9 cellular contexts compared by ENCODE assay signal in genomic region chr11:6607190-6607635, GRCh38. TPM values are rescaled to one million over a fixed set of nuclear protein-coding genes. Genes with fewer than 3 reads are reported as not detected.
A peak's percentile ranks its signal among the peaks of the same experiment; 100 is the strongest.
DNase-seq lines count a peak whose midpoint lies in the region; ATAC-seq and TF ChIP-seq lines count a peak whose summit lies in the region.
"Had no signal": no experiment of that assay in that cellular context is flagged by ENCODE, and none has a peak within 500 bp of the region (broad histone marks: within the 10 kb centered on the region; RNA-seq: fewer than 3 reads in every experiment).

No MANE protein-coding gene starts in this region.

- peaks cover 75% of the 10 kb centered on the region for H3K4me1 ChIP-seq in CD4-positive, CD25-positive, alpha-beta regulatory T cell (ENCODE audit: control insufficient read depth, insufficient read depth, low read length, poor library complexity, severe bottlenecking)
- peaks cover 51% of the 10 kb centered on the region for H3K4me1 ChIP-seq in OCI-LY7 (ENCODE audit: insufficient read depth, low read length, poor library complexity, severe bottlenecking)
- peaks cover 67 to 68% of the 10 kb centered on the region in 2 experiments for H3K4me1 ChIP-seq in neutrophil (ENCODE audit: control insufficient read depth in 1 of 2, insufficient read depth in 1 of 2, low read depth in 1 of 2, low read length in 1 of 2)

- TF ChIP-seq CTCF in OCI-LY7 (conservative IDR thresholded peaks at IDR 0.05; ENCODE audit: low read length) (no peak), neutrophil (IDR thresholded peaks at IDR 0.05) (no peak)

- H3K9me3 Mint-ChIP-seq in CD4-positive, CD25-positive, alpha-beta regulatory T cell, result no peaks in the 10 kb centered on the region

- peak overlapping the region; percentile 86 for H3K4me2 ChIP-seq in OCI-LY7 (ENCODE audit: low read length)

- peak overlapping the region in 3 of 4 donors; percentile 31 to 88 (median 44) for H3K4me3 Mint-ChIP-seq in CD4-positive, CD25-positive, alpha-beta regulatory T cell

- intact Hi-C loops in OCI-LY7 (cut with micrococcal nuclease; ENCODE audit: unreplicated experiment), result no loop called here

- H4K20me1 ChIP-seq in OCI-LY7 (ENCODE audit: insufficient read depth, low read length), result peaks cover 23% of the 10 kb centered on the region

- no peak for DNase-seq in CD4-positive, CD25-positive, alpha-beta regulatory T cell
- DNase-seq in OCI-LY7 (ENCODE audit: low spot score), result no peak
- no peak for DNase-seq in NCI-H82 treated with DMSO at 0.1 percent for 48 hours (lab: John Stamatoyannopoulos, UW; ENCODE audit: unreplicated experiment)
- no peak for DNase-seq in NCI-H2196 treated with DMSO at 0.1 percent for 48 hours (lab: John Stamatoyannopoulos, UW; ENCODE audit: unreplicated experiment)
- no peak for DNase-seq in NOMO-1 treated with dmso at 0.1 percent for 144 hours (lab: John Stamatoyannopoulos, UW; ENCODE audit: unreplicated experiment)

- peak overlapping the region; percentile 54 for H3K4me3 ChIP-seq in CD4-positive, CD25-positive, alpha-beta regulatory T cell (ENCODE audit: low read depth, low read length)
- H3K4me3 ChIP-seq in OCI-LY7 (ENCODE audit: low read depth, low read length, poor library complexity, severe bottlenecking) (peak overlapping the region; percentile 39), neutrophil (ENCODE audit: low read depth in 1 of 2, low read length in 1 of 2) (peak overlapping the region in 1 of 2 experiments; percentile 10)
- H3K4me3 ChIP-seq: mucosa of descending colon had no signal

- H3K36me3 ChIP-seq in CD4-positive, CD25-positive, alpha-beta regulatory T cell (ENCODE audit: control insufficient read depth, insufficient read depth, low read length), result peaks cover 36% of the 10 kb centered on the region
- H3K36me3 ChIP-seq in OCI-LY7 (ENCODE audit: insufficient read depth, low read length) (peaks cover 55% of the 10 kb centered on the region), neutrophil (peaks cover 48% of the 10 kb centered on the region)

- no peak for ATAC-seq in CD4-positive, CD25-positive, alpha-beta regulatory T cell (ENCODE audit: low read depth in 2 of 2)
- no peak for ATAC-seq in HG02763 (IDR thresholded peaks at IDR 0.05; ENCODE audit: unreplicated experiment)

- peaks cover 8 to 38% (median 30%) of the 10 kb centered on the region in 4 donors for H3K4me1 Mint-ChIP-seq in CD4-positive, CD25-positive, alpha-beta regulatory T cell

- H2AFZ ChIP-seq in OCI-LY7 (ENCODE audit: low read length), result no peak overlapping the region

- no peaks in the 10 kb centered on the region for H3K27me3 ChIP-seq in CD4-positive, CD25-positive, alpha-beta regulatory T cell (ENCODE audit: control insufficient read depth, insufficient read depth, low read length)
- no peaks in the 10 kb centered on the region for H3K27me3 ChIP-seq in neutrophil

- peak overlapping the region; percentile 75 for H3K27ac ChIP-seq in CD4-positive, CD25-positive, alpha-beta regulatory T cell (ENCODE audit: insufficient read depth, low read length, poor library complexity, severe bottlenecking)
- peak overlapping the region; percentile 47 for H3K27ac ChIP-seq in OCI-LY7 (ENCODE audit: low read depth, low read length, poor library complexity, severe bottlenecking)
- H3K27ac ChIP-seq in cingulate gyrus (ENCODE audit: low read depth, low read length), result peak overlapping the region; percentile 78
- peak overlapping the region; percentile 98 for H3K27ac ChIP-seq in neutrophil

- no peaks in the 10 kb centered on the region for H3K9me2 ChIP-seq in OCI-LY7 (ENCODE audit: insufficient read depth, low read length)

- peaks cover 56% of the 10 kb centered on the region for H3K79me2 ChIP-seq in OCI-LY7 (ENCODE audit: insufficient read depth, low read depth, low read length)

- H3K27me3 Mint-ChIP-seq in CD4-positive, CD25-positive, alpha-beta regulatory T cell, result no peaks in the 10 kb centered on the region

- peak overlapping the region in 2 of 3 donors; percentile 14 to 89 for H3K27ac Mint-ChIP-seq in CD4-positive, CD25-positive, alpha-beta regulatory T cell

- no TSS peak for BruUV-seq in OCI-LY7 (replicated peaks; lab: Mats Ljungman, UMichigan)

- H3K9me3 ChIP-seq in CD4-positive, CD25-positive, alpha-beta regulatory T cell (ENCODE audit: control insufficient read depth in 2 of 2, low read length in 2 of 2), result no peaks in the 10 kb centered on the region
- H3K9me3 ChIP-seq in OCI-LY7 (ENCODE audit: low read length) (no peaks in the 10 kb centered on the region), neutrophil (no peaks in the 10 kb centered on the region)
- H3K9me3 ChIP-seq: mucosa of descending colon had no signal

- H3K36me3 Mint-ChIP-seq in CD4-positive, CD25-positive, alpha-beta regulatory T cell, result peaks cover 21% of the 10 kb centered on the region

- POLR2A ChIA-PET in OCI-LY7 (lab: Charles Lee), result interaction anchor here (0.6 to 2.2 kb wide), 5 partner anchors 11 to 76 kb away, joined by 3 to 4 read pairs (median 4); partner anchors contain the start of gene MRPL17

- CTCF ChIA-PET in OCI-LY7 (lab: Charles Lee; ENCODE audit: unreplicated experiment), result no interaction called here

RNA-seq across cellular contexts. Expression of gene ILK, which starts 3.6 kb away (rescaled TPM):
- 62.9 TPM for total RNA-seq in CD4-positive, CD25-positive, alpha-beta regulatory T cell
- polyA plus RNA-seq in CD4-positive, CD25-positive, alpha-beta regulatory T cell, result 100 to 1,000 TPM in 2 of 4 donors, 10 to 100 TPM in 2; 92.8 to 141 (median 115) TPM
- 52.0 and 64.8 TPM in 2 replicates for total RNA-seq in OCI-LY7 (2014; rRNA removed; shearing (Covaris generic))
- 80.3 and 88.2 TPM in 2 replicates for total RNA-seq in OCI-LY7 (2022)

RNA-seq across cellular contexts. Expression of gene RRP8, which starts 3.8 kb away (rescaled TPM):
- total RNA-seq in CD4-positive, CD25-positive, alpha-beta regulatory T cell, result 21.0 TPM
- polyA plus RNA-seq in CD4-positive, CD25-positive, alpha-beta regulatory T cell, result 10 to 100 TPM; 22.5 to 30.9 (median 25.7) TPM
- 26.4 and 29.4 TPM in 2 replicates for total RNA-seq in OCI-LY7 (2014; rRNA removed; shearing (Covaris generic))
- total RNA-seq in OCI-LY7 (2022), result 25.0 and 33.6 TPM in 2 replicates

RNA-seq across cellular contexts. Expression of gene TAF10, which starts 4.8 kb away (rescaled TPM):
- total RNA-seq in CD4-positive, CD25-positive, alpha-beta regulatory T cell, result 125 TPM
- polyA plus RNA-seq in CD4-positive, CD25-positive, alpha-beta regulatory T cell, result 100 to 1,000 TPM; 254 to 386 (median 265) TPM
- total RNA-seq in OCI-LY7 (2014; rRNA removed; shearing (Covaris generic)), result 97.0 and 117 TPM in 2 replicates
- 139 and 146 TPM in 2 replicates for total RNA-seq in OCI-LY7 (2022)

RNA-seq across cellular contexts. Expression of gene TPP1, which starts 12.0 kb away (rescaled TPM):
- total RNA-seq in CD4-positive, CD25-positive, alpha-beta regulatory T cell, result 100 TPM
- 100 to 1,000 TPM; 135 to 165 (median 137) TPM for polyA plus RNA-seq in CD4-positive, CD25-positive, alpha-beta regulatory T cell
- total RNA-seq in OCI-LY7 (2014; rRNA removed; shearing (Covaris generic)), result 11.9 and 16.6 TPM in 2 replicates
- total RNA-seq in OCI-LY7 (2022), result 41.1 and 45.4 TPM in 2 replicates

RNA-seq across cellular contexts. Expression of gene DCHS1, which starts 48.4 kb away (rescaled TPM):
- 2.4 TPM for total RNA-seq in CD4-positive, CD25-positive, alpha-beta regulatory T cell
- 1 to 10 TPM in 2 of 4 donors, under 1 TPM in 2; 0.49 to 1.6 (median 1.0) TPM for polyA plus RNA-seq in CD4-positive, CD25-positive, alpha-beta regulatory T cell
- 0.67 and 1.1 TPM in 2 replicates for total RNA-seq in OCI-LY7 (2014; rRNA removed; shearing (Covaris generic))
- 0.53 and 0.67 TPM in 2 replicates for total RNA-seq in OCI-LY7 (2022)

Comparison
In these comparisons a context has a peak if more than half of its experiments do, and no peak if none do; other contexts are left out.
1. H3K27ac ChIP-seq: peak in every context shown above with its lines; median percentile 98 in neutrophil; 78 in cingulate gyrus; 75 in CD4-positive, CD25-positive, alpha-beta regulatory T cell; 47 in OCI-LY7.